8 cellular contexts compared by ENCODE assay signal in genomic region chr18:23143059-23143831, GRCh38. TPM values are rescaled to one million over a fixed set of nuclear protein-coding genes. Genes with fewer than 3 reads are reported as not detected.
DNase-seq lines count a peak whose midpoint lies in the region; ATAC-seq and TF ChIP-seq lines count a peak whose summit lies in the region.

No MANE protein-coding gene starts in this region.

- H3K9me3 Mint-ChIP-seq in stimulated activated naive B cell treated with anti-CD40 and anti-IgM and Interleukin-4, amounts not matched to agents 10 μg/mL and 1 μg/mL and 100 μg/mL, for 72 hours, result no peaks in the 10 kb centered on the region

- peaks cover 0 to 49% of the 10 kb centered on the region in 2 donors for H3K4me1 ChIP-seq in right atrium auricular region

- H3K4me3 Mint-ChIP-seq in stimulated activated naive B cell treated with anti-CD40 and anti-IgM and Interleukin-4, amounts not matched to agents 10 μg/mL and 1 μg/mL and 100 μg/mL, for 72 hours, result no peak overlapping the region

- DNase-seq in HT-29 (ENCODE audit: low spot score) (peak; percentile 52), SW480 (ENCODE audit: low spot score) (peak; percentile 86), right atrium auricular region (ENCODE audit: low spot score) (peak; percentile 82), retina (no peak)
- DNase-seq in stimulated activated naive B cell treated with anti-CD40 and anti-IgM and Interleukin-4, amounts not matched to agents 10 μg/mL and 1 μg/mL and 100 μg/mL, for 72 hours, result no peak

- peaks cover 0 to 8% of the 10 kb centered on the region in 2 donors for H3K27me3 Mint-ChIP-seq in stimulated activated naive B cell treated with anti-CD40 and anti-IgM and Interleukin-4, amounts not matched to agents 10 μg/mL and 1 μg/mL and 100 μg/mL, for 72 hours

- H3K27ac ChIP-seq in right atrium auricular region, result peak overlapping the region; percentile 64 to 70

- H3K36me3 Mint-ChIP-seq in stimulated activated naive B cell treated with anti-CD40 and anti-IgM and Interleukin-4, amounts not matched to agents 10 μg/mL and 1 μg/mL and 100 μg/mL, for 72 hours, result peaks cover 7 to 17% of the 10 kb centered on the region in 2 donors

- H3K36me3 ChIP-seq in right atrium auricular region, result no peaks in the 10 kb centered on the region

- no peaks in the 10 kb centered on the region for H3K9me3 ChIP-seq in right atrium auricular region

- ATAC-seq in stimulated activated naive B cell treated with anti-CD40 and anti-IgM and Interleukin-4, amounts not matched to agents 10 μg/mL and 1 μg/mL and 100 μg/mL, for 72 hours (replicated peaks), result peak; percentile 41 to 51
- no peak for ATAC-seq in GM21737 (IDR thresholded peaks at IDR 0.05; ENCODE audit: unreplicated experiment)
- ATAC-seq in GM21367 (IDR thresholded peaks at IDR 0.05; ENCODE audit: unreplicated experiment), result no peak
- no peak for ATAC-seq in GM19328 (IDR thresholded peaks at IDR 0.05; ENCODE audit: unreplicated experiment)

- peaks cover 20 to 34% of the 10 kb centered on the region in 2 donors for H3K4me1 Mint-ChIP-seq in stimulated activated naive B cell treated with anti-CD40 and anti-IgM and Interleukin-4, amounts not matched to agents 10 μg/mL and 1 μg/mL and 100 μg/mL, for 72 hours

- peak overlapping the region; percentile 11 for H3K27ac Mint-ChIP-seq in stimulated activated naive B cell treated with anti-CD40 and anti-IgM and Interleukin-4, amounts not matched to agents 10 μg/mL and 1 μg/mL and 100 μg/mL, for 72 hours

- TF ChIP-seq CTCF in right atrium auricular region (IDR thresholded peaks at IDR 0.05), result no peak

- no peak overlapping the region for H3K4me3 ChIP-seq in right atrium auricular region

- H3K27me3 ChIP-seq in right atrium auricular region, result no peaks in the 10 kb centered on the region

RNA-seq across cellular contexts. Expression of gene CABLES1, which starts 8.0 kb away (rescaled TPM):
- 37.0 and 45.9 TPM in 2 replicates for total RNA-seq in HT-29 (2014; rRNA removed; shearing (Covaris generic))
- total RNA-seq in right atrium auricular region, result 1 to 10 TPM; 5.4 to 6.9 TPM

Comparison
In these comparisons a context has a peak if more than half of its experiments do, and no peak if none do; other contexts are left out.
1. DNase-seq: peak in HT-29 (single experiment), SW480 (single experiment) and right atrium auricular region (single experiment); none in stimulated activated naive B cell treated with anti-CD40 and anti-IgM and Interleukin-4, amounts not matched to agents 10 μg/mL and 1 μg/mL and 100 μg/mL, for 72 hours (single experiment) and retina (single experiment).
2. ATAC-seq: peak in stimulated activated naive B cell treated with anti-CD40 and anti-IgM and Interleukin-4, amounts not matched to agents 10 μg/mL and 1 μg/mL and 100 μg/mL, for 72 hours (2 of 2); none in GM21737 (single experiment), GM21367 (single experiment) and GM19328 (single experiment).